In genomic region chr3:48428863-48429415, GRCh38 we compare ENCODE assay signal across 9 cellular contexts. TPM values are rescaled to one million over a fixed set of nuclear protein-coding genes. Genes with fewer than 3 reads are reported as not detected.
DNase-seq lines count a peak whose midpoint lies in the region; ATAC-seq and TF ChIP-seq lines count a peak whose summit lies in the region.
"Had no signal": no experiment of that assay in that cellular context is flagged by ENCODE, and none has a peak within 500 bp of the region (broad histone marks: within the 10 kb centered on the region; RNA-seq: fewer than 3 reads in every experiment).

No MANE protein-coding gene starts in this region.

- H3K36me3 Mint-ChIP-seq in Calu3 (ENCODE audit: insufficient read depth, unreplicated experiment) = peaks cover 47% of the 10 kb centered on the region
- H3K36me3 Mint-ChIP-seq in WTC11 = peaks cover 24% of the 10 kb centered on the region

- H3K27ac Mint-ChIP-seq in Calu3 (ENCODE audit: unreplicated experiment) (peak overlapping the region; percentile 77), WTC11 (no peak overlapping the region)

- no TSS peak for BruUV-seq in Calu3 (replicated peaks; lab: Mats Ljungman, UMichigan)

- peak overlapping the region; percentile 29 for H3K27ac ChIP-seq in neutrophil

- H3K27me3 Mint-ChIP-seq in Calu3 (ENCODE audit: unreplicated experiment) = no peaks in the 10 kb centered on the region
- H3K27me3 Mint-ChIP-seq in WTC11 (ENCODE audit: low read depth) = no peaks in the 10 kb centered on the region

- intact Hi-C loops in Calu3 (cut with micrococcal nuclease; ENCODE audit: unreplicated experiment) (no loop called here), head of caudate nucleus (cut with DNase I) (no loop called here)

- H3K9me3 Mint-ChIP-seq in Calu3 (ENCODE audit: low read depth, unreplicated experiment) = no peaks in the 10 kb centered on the region
- H3K9me3 Mint-ChIP-seq in WTC11 = no peaks in the 10 kb centered on the region

- POLR2A ChIA-PET in WTC11 (lab: Charles Lee) = interaction anchor here (0.9 to 3.7 kb wide), 7 partner anchors 11 to 186 kb away, joined by 3 to 15 read pairs (median 4); partner anchors contain the start of genes ATRIP, CCDC51, PFKFB4 and TMA7

- CTCF ChIA-PET in Calu3 (lab: Charles Lee) = interaction anchor here (1.0 to 3.3 kb wide), 2 partner anchors 12 to 28 kb away, joined by 3 to 23 read pairs; no protein-coding TSS in a partner anchor
- CTCF ChIA-PET in WTC11 (lab: Charles Lee) = interaction anchor here (0.7 to 8.2 kb wide), 7 partner anchors 11 to 234 kb away, joined by 3 to 142 read pairs (median 5); partner anchors contain the start of genes CCDC51 and TMA7

- H3K9me3 ChIP-seq in neutrophil = no peaks in the 10 kb centered on the region

- peaks cover 44% of the 10 kb centered on the region for H3K27me3 ChIP-seq in neutrophil

- TF ChIP-seq CTCF in Calu3 (IDR thresholded peaks at IDR 0.05; ENCODE audit: unreplicated experiment) (no peak), WTC11 (IDR thresholded peaks at IDR 0.05) (no peak), neutrophil (IDR thresholded peaks at IDR 0.05) (no peak)

- ATAC-seq in HG02610 (IDR thresholded peaks at IDR 0.05; ENCODE audit: unreplicated experiment) = peak; percentile 22
- no peak for ATAC-seq in WTC11
- no peak for ATAC-seq in GM18502 (IDR thresholded peaks at IDR 0.05; ENCODE audit: poor library complexity, unreplicated experiment)
- no peak for ATAC-seq in HG03039 (IDR thresholded peaks at IDR 0.05; ENCODE audit: unreplicated experiment)

- H3K4me3 Mint-ChIP-seq in Calu3 (ENCODE audit: low read depth, unreplicated experiment) = peak overlapping the region; percentile 80
- H3K4me3 Mint-ChIP-seq in WTC11 = peak overlapping the region; percentile 75

- H3K4me3 ChIP-seq in neutrophil (ENCODE audit: low read depth in 1 of 2, low read length in 1 of 2) = peak overlapping the region; percentile 66 to 78

- H3K4me1 ChIP-seq in neutrophil (ENCODE audit: control insufficient read depth in 1 of 2, insufficient read depth in 1 of 2, low read depth in 1 of 2, low read length in 1 of 2) = peaks cover 5 to 15% of the 10 kb centered on the region in 2 experiments

- H3K4me1 Mint-ChIP-seq in Calu3 (ENCODE audit: low read depth, unreplicated experiment) = peaks cover 64% of the 10 kb centered on the region
- H3K4me1 Mint-ChIP-seq in WTC11 = peaks cover 59% of the 10 kb centered on the region

- peaks cover 16% of the 10 kb centered on the region for H3K36me3 ChIP-seq in neutrophil

- peak; percentile 34 for DNase-seq in Calu3
- peak; percentile 65 for DNase-seq in WTC11 (ENCODE audit: low spot score)
- DNase-seq in head of caudate nucleus = peak in 37 of 42 donors; percentile 29 to 92 (median 60)
- DNase-seq in NK-92 (lab: John Stamatoyannopoulos, UW; ENCODE audit: unreplicated experiment) = no peak

TF ChIP-seq in WTC11, 78 proteins besides CTCF, POLR2A, EP300 and RAD21 (continues in another document):
- TF ChIP-seq NR2C2 (CRISPR knock-in tag; IDR thresholded peaks at IDR 0.05) (no peak), ZNF317 (CRISPR knock-in tag; IDR thresholded peaks at IDR 0.05; ENCODE audit: borderline replicate concordance, low read depth) (peak; percentile 25; the same call in 1 of the 2 replicates), ZNF121 (CRISPR knock-in tag; IDR thresholded peaks at IDR 0.05) (no peak), ZNF263 (CRISPR knock-in tag; IDR thresholded peaks at IDR 0.05; ENCODE audit: low read depth) (no peak), ERG (CRISPR knock-in tag; IDR thresholded peaks at IDR 0.05) (no peak), CDX4 (CRISPR knock-in tag; IDR thresholded peaks at IDR 0.05; ENCODE audit: borderline replicate concordance) (no peak), USF1 (CRISPR knock-in tag; IDR thresholded peaks at IDR 0.05) (no peak), GTF2I (CRISPR knock-in tag; conservative IDR thresholded peaks at IDR 0.05) (no peak), TEAD1 (CRISPR knock-in tag; IDR thresholded peaks at IDR 0.05) (0 out of 2 replicates have a peak, but pooled peaks have one; percentile 16), NFATC4 (CRISPR knock-in tag; IDR thresholded peaks at IDR 0.05) (peak; percentile 34; the same call in 1 of the 2 replicates), ETV6 (CRISPR knock-in tag; IDR thresholded peaks at IDR 0.05) (peak; percentile 44; the same call in 1 of the 2 replicates), JAZF1 (CRISPR knock-in tag; IDR thresholded peaks at IDR 0.05) (no peak), HMGXB4 (CRISPR knock-in tag; IDR thresholded peaks at IDR 0.05) (no peak), SMAD4 (CRISPR knock-in tag; IDR thresholded peaks at IDR 0.05) (no peak), TEAD4 (CRISPR knock-in tag; IDR thresholded peaks at IDR 0.05) (no peak), E2F4 (CRISPR knock-in tag; IDR thresholded peaks at IDR 0.05; ENCODE audit: borderline replicate concordance, low read depth) (no peak), USF2 (CRISPR knock-in tag; IDR thresholded peaks at IDR 0.05) (no peak), ZNF396 (CRISPR knock-in tag; IDR thresholded peaks at IDR 0.05; ENCODE audit: borderline replicate concordance) (no peak)

RNA-seq across cellular contexts. Expression of gene PLXNB1, which starts 0.9 kb away (rescaled TPM):
- 174 and 175 TPM in 2 replicates for total RNA-seq in Calu3 (2022)
- 119 to 143 TPM (median 125 TPM) in 3 replicates for total RNA-seq in WTC11 (2021)

RNA-seq across cellular contexts. Expression of gene CCDC51, which starts 11.0 kb away (rescaled TPM):
- 18.9 and 19.9 TPM in 2 replicates for total RNA-seq in Calu3 (2022)
- total RNA-seq in WTC11 (2021) = 23.9 to 25.1 TPM (median 24.7 TPM) in 3 replicates

RNA-seq across cellular contexts. Expression of gene TMA7, which starts 11.1 kb away (rescaled TPM):
- 139 and 171 TPM in 2 replicates for total RNA-seq in Calu3 (2022)
- total RNA-seq in WTC11 (2021) = 281 to 318 TPM (median 285 TPM) in 3 replicates

RNA-seq across cellular contexts. Expression of gene ATRIP, which starts 17.6 kb away (rescaled TPM):
- 12.5 and 13.7 TPM in 2 replicates for total RNA-seq in Calu3 (2022)
- 15.5 to 18.2 TPM (median 15.6 TPM) in 3 replicates for total RNA-seq in WTC11 (2021)

RNA-seq across cellular contexts. Expression of gene FBXW12, which starts 56.9 kb away (rescaled TPM):
- total RNA-seq in Calu3 (2022) (not detected in 2 replicates), WTC11 (2021) (1.9 to 2.5 TPM (median 2.0 TPM) in 3 replicates)
- total RNA-seq: SK-MEL-5 had no signal
